In the genomic region with DNA sequence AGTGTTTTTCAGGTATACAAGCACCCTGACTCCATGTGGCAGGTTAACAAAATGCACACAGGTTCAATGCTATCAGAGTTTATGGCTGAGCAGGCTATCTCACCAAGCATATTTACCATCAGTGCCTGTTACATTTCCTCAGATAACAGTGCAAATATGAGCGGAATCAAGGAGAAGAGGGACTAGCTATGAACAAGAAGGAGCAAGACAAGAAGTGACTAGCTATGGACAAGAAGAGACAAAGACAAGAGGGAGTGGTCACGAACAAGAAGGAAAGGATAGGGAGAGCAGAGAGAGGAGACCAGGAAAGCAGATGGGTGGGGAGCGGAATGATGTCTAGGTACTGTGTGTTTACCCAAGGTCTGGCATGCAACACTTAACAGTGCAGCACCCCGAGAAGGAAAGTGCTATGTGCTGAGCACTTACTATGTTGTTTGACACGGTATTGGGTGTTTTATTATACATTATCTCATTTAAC, we compare ENCODE assay signal across 1 cellular context.
A peak's percentile ranks its signal among the peaks of the same experiment; 100 is the strongest.
TF ChIP-seq lines count a peak whose summit lies in the region.

No MANE protein-coding gene starts in this region.

TF ChIP-seq in GM12878, 131 proteins besides CTCF, POLR2A, EP300 and RAD21:
- TF ChIP-seq NR2C2 (IDR thresholded peaks at IDR 0.05; ENCODE audit: borderline replicate concordance, control insufficient read depth, insufficient read length, low read depth) (no peak), JUNB (IDR thresholded peaks at IDR 0.05) (no peak), HDGF (IDR thresholded peaks at IDR 0.05) (peak; percentile 70; the same call in 1 of the 2 replicates), ZZZ3 (IDR thresholded peaks at IDR 0.05; ENCODE audit: control insufficient read depth, insufficient read length, low read depth) (no peak), PML (IDR thresholded peaks at IDR 0.05; ENCODE audit: low read length) (no peak), RB1 (IDR thresholded peaks at IDR 0.05; ENCODE audit: borderline replicate concordance) (no peak), RUNX3 (IDR thresholded peaks at IDR 0.05; ENCODE audit: low read length) (no peak), CHD1 (IDR thresholded peaks at IDR 0.05; ENCODE audit: low read depth, low read length) (no peak)
- TF ChIP-seq, protein P1, sequence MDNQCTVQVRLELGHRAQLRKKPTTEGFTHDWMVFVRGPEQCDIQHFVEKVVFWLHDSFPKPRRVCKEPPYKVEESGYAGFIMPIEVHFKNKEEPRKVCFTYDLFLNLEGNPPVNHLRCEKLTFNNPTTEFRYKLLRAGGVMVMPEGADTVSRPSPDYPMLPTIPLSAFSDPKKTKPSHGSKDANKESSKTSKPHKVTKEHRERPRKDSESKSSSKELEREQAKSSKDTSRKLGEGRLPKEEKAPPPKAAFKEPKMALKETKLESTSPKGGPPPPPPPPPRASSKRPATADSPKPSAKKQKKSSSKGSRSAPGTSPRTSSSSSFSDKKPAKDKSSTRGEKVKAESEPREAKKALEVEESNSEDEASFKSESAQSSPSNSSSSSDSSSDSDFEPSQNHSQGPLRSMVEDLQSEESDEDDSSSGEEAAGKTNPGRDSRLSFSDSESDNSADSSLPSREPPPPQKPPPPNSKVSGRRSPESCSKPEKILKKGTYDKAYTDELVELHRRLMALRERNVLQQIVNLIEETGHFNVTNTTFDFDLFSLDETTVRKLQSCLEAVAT (IDR thresholded peaks at IDR 0.05): peak; percentile 83
